18 cellular contexts compared by ENCODE assay signal in the genomic region with DNA sequence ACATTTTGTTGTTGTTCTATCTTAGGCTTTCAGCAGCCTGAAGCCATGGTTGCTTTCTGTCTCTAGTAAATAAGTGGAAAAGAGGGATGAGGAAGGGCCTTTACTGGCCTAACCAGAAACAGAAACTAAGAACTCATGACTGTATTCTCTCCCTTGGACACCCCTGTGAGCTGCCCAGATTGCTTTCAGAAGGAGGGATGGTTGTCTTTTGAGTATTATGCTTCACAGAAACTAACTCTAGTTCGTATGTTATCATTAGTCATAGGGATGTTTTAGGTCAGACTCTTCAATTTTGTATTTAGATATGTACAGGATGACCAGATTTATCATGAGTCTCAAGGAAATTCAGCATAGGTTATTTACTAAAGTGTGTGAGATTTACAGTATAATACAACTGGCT. TPM values are rescaled to one million over a fixed set of nuclear protein-coding genes. Genes with fewer than 3 reads are reported as not detected.
DNase-seq lines count a peak whose midpoint lies in the region; ATAC-seq and TF ChIP-seq lines count a peak whose summit lies in the region.
"Had no signal": no experiment of that assay in that cellular context is flagged by ENCODE, and none has a peak within 500 bp of the region (broad histone marks: within the 10 kb centered on the region; RNA-seq: fewer than 3 reads in every experiment).

No MANE protein-coding gene starts in this region.

- no peaks in the 10 kb centered on the region for H3K9me3 ChIP-seq in SK-N-SH
- H3K9me3 ChIP-seq: ascending aorta, psoas muscle had no signal

- H3K4me2 ChIP-seq in SK-N-SH: no peak overlapping the region; the same call in 1 of the 2 replicates

- POLR2A ChIA-PET in SK-N-SH (lab: Yijun Ruan, JAX): no interaction called here

- peak overlapping the region; percentile 77 for H3K27ac Mint-ChIP-seq in activated T-cell treated with anti-CD3 and anti-CD28 coated beads, Interleukin-2, amount 50 U/mL, for 72 hours
- peak overlapping the region; percentile 71 for H3K27ac Mint-ChIP-seq in activated T-helper 17 cell treated with anti-CD3 and anti-CD28 coated beads, Interleukin-2, amount 50 U/mL, for 72 hours
- H3K27ac Mint-ChIP-seq in stimulated activated naive CD8-positive, alpha-beta T cell treated with anti-CD3 and anti-CD28 coated beads, Interleukin-15, Interleukin-2, amounts not matched to agents 100 ng/mL and 50 ng/mL, for 24 hours: peak overlapping the region; percentile 34
- H3K27ac Mint-ChIP-seq: nephron had no signal

- peaks cover 50% of the 10 kb centered on the region; the same call in 1 of the 2 replicates for H3K79me2 ChIP-seq in SK-N-SH (ENCODE audit: insufficient read depth)

- TF ChIP-seq EP300 in SK-N-SH (IDR thresholded peaks at IDR 0.05; ENCODE audit: borderline replicate concordance in 1 of 2, low read depth in 1 of 2, low read length in 1 of 2): no peak

- H3K9me2 ChIP-seq in SK-N-SH: no peaks in the 10 kb centered on the region

- no peaks in the 10 kb centered on the region for H3F3A ChIP-seq in SK-N-SH (replicated peaks; ENCODE audit: insufficient read depth)

- peaks cover 10 to 24% of the 10 kb centered on the region in 2 donors for H3K36me3 Mint-ChIP-seq in activated T-cell treated with anti-CD3 and anti-CD28 coated beads, Interleukin-2, amount 50 U/mL, for 72 hours (ENCODE audit: insufficient read depth in 2 of 2)
- peaks cover 86% of the 10 kb centered on the region for H3K36me3 Mint-ChIP-seq in activated T-helper 17 cell treated with anti-CD3 and anti-CD28 coated beads, Interleukin-2, amount 50 U/mL, for 72 hours (ENCODE audit: low read depth)
- H3K36me3 Mint-ChIP-seq in stimulated activated naive CD8-positive, alpha-beta T cell treated with anti-CD3 and anti-CD28 coated beads, Interleukin-15, Interleukin-2, amounts not matched to agents 100 ng/mL and 50 ng/mL, for 24 hours (ENCODE audit: low read depth): peaks cover 63% of the 10 kb centered on the region

- peaks cover 13% of the 10 kb centered on the region for H3K4me1 Mint-ChIP-seq in activated T-cell treated with anti-CD3 and anti-CD28 coated beads, Interleukin-2, amount 50 U/mL, for 72 hours (ENCODE audit: low read depth)
- peaks cover 12% of the 10 kb centered on the region for H3K4me1 Mint-ChIP-seq in activated T-helper 17 cell treated with anti-CD3 and anti-CD28 coated beads, Interleukin-2, amount 50 U/mL, for 72 hours
- H3K4me1 Mint-ChIP-seq in stimulated activated naive CD8-positive, alpha-beta T cell treated with anti-CD3 and anti-CD28 coated beads, Interleukin-15, Interleukin-2, amounts not matched to agents 100 ng/mL and 50 ng/mL, for 24 hours (ENCODE audit: low read depth): peaks cover 7% of the 10 kb centered on the region
- H3K4me1 Mint-ChIP-seq: nephron had no signal

- H3K4me3 Mint-ChIP-seq in activated T-cell treated with anti-CD3 and anti-CD28 coated beads, Interleukin-2, amount 50 U/mL, for 72 hours: no peak overlapping the region
- no peak overlapping the region for H3K4me3 Mint-ChIP-seq in activated T-helper 17 cell treated with anti-CD3 and anti-CD28 coated beads, Interleukin-2, amount 50 U/mL, for 72 hours
- no peak overlapping the region for H3K4me3 Mint-ChIP-seq in stimulated activated naive CD8-positive, alpha-beta T cell treated with anti-CD3 and anti-CD28 coated beads, Interleukin-15, Interleukin-2, amounts not matched to agents 100 ng/mL and 50 ng/mL, for 24 hours
- H3K4me3 Mint-ChIP-seq: nephron had no signal

- no peaks in the 10 kb centered on the region for H3K27me3 Mint-ChIP-seq in activated T-cell treated with anti-CD3 and anti-CD28 coated beads, Interleukin-2, amount 50 U/mL, for 72 hours (ENCODE audit: low read depth)
- no peaks in the 10 kb centered on the region for H3K27me3 Mint-ChIP-seq in activated T-helper 17 cell treated with anti-CD3 and anti-CD28 coated beads, Interleukin-2, amount 50 U/mL, for 72 hours
- H3K27me3 Mint-ChIP-seq in stimulated activated naive CD8-positive, alpha-beta T cell treated with anti-CD3 and anti-CD28 coated beads, Interleukin-15, Interleukin-2, amounts not matched to agents 100 ng/mL and 50 ng/mL, for 24 hours: no peaks in the 10 kb centered on the region

- no peak overlapping the region for H3K4me3 ChIP-seq in SK-N-SH (ENCODE audit: low read depth in 2 of 2, low read length in 1 of 2)
- H3K4me3 ChIP-seq: ascending aorta, coronary artery, psoas muscle had no signal

- H3K9ac ChIP-seq in SK-N-SH: no peak overlapping the region

- no peak for TF ChIP-seq CTCF in SK-N-SH (IDR thresholded peaks at IDR 0.05)

- no peaks in the 10 kb centered on the region for H3K27me3 ChIP-seq in SK-N-SH (ENCODE audit: insufficient read depth)
- H3K27me3 ChIP-seq: ascending aorta had no signal

- TF ChIP-seq RAD21 in SK-N-SH (IDR thresholded peaks at IDR 0.05; ENCODE audit: low read length): no peak

- no peaks in the 10 kb centered on the region for H3K9me3 Mint-ChIP-seq in activated T-cell treated with anti-CD3 and anti-CD28 coated beads, Interleukin-2, amount 50 U/mL, for 72 hours
- no peaks in the 10 kb centered on the region for H3K9me3 Mint-ChIP-seq in activated T-helper 17 cell treated with anti-CD3 and anti-CD28 coated beads, Interleukin-2, amount 50 U/mL, for 72 hours
- H3K9me3 Mint-ChIP-seq in stimulated activated naive CD8-positive, alpha-beta T cell treated with anti-CD3 and anti-CD28 coated beads, Interleukin-15, Interleukin-2, amounts not matched to agents 100 ng/mL and 50 ng/mL, for 24 hours: no peaks in the 10 kb centered on the region
- H3K9me3 Mint-ChIP-seq: nephron had no signal

- ATAC-seq in activated T-cell treated with anti-CD3 and anti-CD28 coated beads, Interleukin-2, amount 50 U/mL, for 72 hours (replicated peaks in 1 of 2): peak; percentile 57 to 94
- ATAC-seq in HG02623 (IDR thresholded peaks at IDR 0.05; ENCODE audit: unreplicated experiment): peak; percentile 37
- ATAC-seq in activated T-helper 17 cell treated with anti-CD3 and anti-CD28 coated beads, Interleukin-2, amount 50 U/mL, for 72 hours (replicated peaks): peak; percentile 94
- ATAC-seq: Panc1, psoas muscle, SK-N-SH treated with all-trans-retinoic acid at 6 μM for 48 hours had no signal

- CTCF ChIA-PET in SK-N-SH (lab: Yijun Ruan, JAX): interaction anchor here (1.2 kb wide), 1 partner anchor 22 kb away, joined by 3 read pairs; no protein-coding TSS in a partner anchor

- H3K4me1 ChIP-seq in SK-N-SH (ENCODE audit: control insufficient read depth in 1 of 2, insufficient read depth in 2 of 2, low read depth in 1 of 2, low read length in 1 of 2): no peaks in the 10 kb centered on the region
- H3K4me1 ChIP-seq: ascending aorta, psoas muscle had no signal

- 71% methylated on average over 1 of the region's 1 CpG for WGBS in SK-N-SH (ENCODE audit: low lambda C conversion rate)

- H3K36me3 ChIP-seq in SK-N-SH (replicated peaks in 1 of 2; ENCODE audit: control insufficient read depth in 1 of 2, insufficient read depth in 2 of 2, low read length in 1 of 2): peaks cover 55 to 56% of the 10 kb centered on the region in 2 experiments

- no peaks in the 10 kb centered on the region for H4K20me1 ChIP-seq in SK-N-SH (ENCODE audit: insufficient read depth)

- H2AFZ ChIP-seq in SK-N-SH (ENCODE audit: low read depth): no peak overlapping the region

- DNase-seq in activated T-cell treated with anti-CD3 and anti-CD28 coated beads, Interleukin-2, amount 50 U/mL, for 72 hours: peak in 1 of 2 donors; percentile 9
- DNase-seq in activated T-cell treated with anti-CD3 and anti-CD28 coated beads for 4 hours: no peak
- no peak for DNase-seq in NCI-H1092 (lab: John Stamatoyannopoulos, UW)
- DNase-seq in SK-N-SH: no peak
- DNase-seq in ureter (ENCODE audit: low spot score): no peak
- DNase-seq: EL; NCI-H1436; NCI-H2171 treated with DMSO at 0.1 percent for 48 hours; psoas muscle; stimulated activated naive CD4-positive, alpha-beta T cell had no signal

- H3K27ac ChIP-seq in SK-N-SH (ENCODE audit: low read depth in 2 of 2, low read length in 1 of 2): peak overlapping the region in 1 of 2 experiments; percentile 40; a peak in 3 of 4 replicates
- H3K27ac ChIP-seq: ascending aorta, coronary artery, psoas muscle had no signal

TF ChIP-seq in SK-N-SH, 30 proteins besides CTCF, POLR2A, EP300 and RAD21 (continues in another document):
- TF ChIP-seq MEF2A (IDR thresholded peaks at IDR 0.05; ENCODE audit: borderline replicate concordance, low read depth) (no peak), FOXM1 (IDR thresholded peaks at IDR 0.05; ENCODE audit: low read depth) (no peak)

RNA-seq across cellular contexts. Expression of gene BORA, which starts 17.5 kb away (rescaled TPM):
- 10 to 100 TPM; 26.5 to 34.0 TPM for total RNA-seq in activated T-cell treated with anti-CD3 and anti-CD28 coated beads, Interleukin-2, amount 50 U/mL, for 72 hours
- total RNA-seq in activated T-helper 17 cell treated with anti-CD3 and anti-CD28 coated beads, Interleukin-2, amount 50 U/mL, for 72 hours: 10 to 100 TPM; 15.2 to 16.6 TPM
- polyA plus RNA-seq in SK-N-SH (2012; rRNA removed): 1.4 and 2.0 TPM in 2 replicates
- 2.6 and 2.9 TPM in 2 replicates for polyA plus RNA-seq in SK-N-SH (2012; cell fraction: cytosol; rRNA removed)
- polyA plus RNA-seq in SK-N-SH (2012; cell fraction: nucleus; rRNA removed): 1.3 and 2.3 TPM in 2 replicates
- total RNA-seq in ureter: 3.0 TPM
- total RNA-seq: ascending aorta had no signal

RNA-seq across cellular contexts. Expression of gene MZT1, which starts 17.8 kb away (rescaled TPM):
- total RNA-seq in activated T-cell treated with anti-CD3 and anti-CD28 coated beads, Interleukin-2, amount 50 U/mL, for 72 hours: 10 to 100 TPM; 23.4 to 29.0 TPM
- total RNA-seq in activated T-helper 17 cell treated with anti-CD3 and anti-CD28 coated beads, Interleukin-2, amount 50 U/mL, for 72 hours: 10 to 100 TPM; 17.4 to 27.0 TPM
- 8.2 and 9.7 TPM in 2 replicates for polyA plus RNA-seq in SK-N-SH (2012; rRNA removed)
- polyA plus RNA-seq in SK-N-SH (2012; cell fraction: cytosol; rRNA removed): 15.8 and 23.3 TPM in 2 replicates
- polyA plus RNA-seq in SK-N-SH (2012; cell fraction: nucleus; rRNA removed): 0.87 and 1.9 TPM in 2 replicates
- 6.5 TPM for total RNA-seq in ureter

RNA-seq across cellular contexts. Expression of gene DIS3, which starts 36.4 kb away (rescaled TPM):
- total RNA-seq in activated T-cell treated with anti-CD3 and anti-CD28 coated beads, Interleukin-2, amount 50 U/mL, for 72 hours: 10 to 100 TPM; 45.2 to 51.7 TPM
- 10 to 100 TPM; 40.7 to 50.5 TPM for total RNA-seq in activated T-helper 17 cell treated with anti-CD3 and anti-CD28 coated beads, Interleukin-2, amount 50 U/mL, for 72 hours
- 14.7 and 15.7 TPM in 2 replicates for polyA plus RNA-seq in SK-N-SH (2012; rRNA removed)
- polyA plus RNA-seq in SK-N-SH (2012; cell fraction: cytosol; rRNA removed): 17.1 and 21.6 TPM in 2 replicates
- 27.9 and 28.4 TPM in 2 replicates for polyA plus RNA-seq in SK-N-SH (2012; cell fraction: nucleus; rRNA removed)
- total RNA-seq in ureter: 36.8 TPM

RNA-seq across cellular contexts. Expression of gene PIBF1, which starts 36.7 kb away (rescaled TPM):
- 10 to 100 TPM; 17.5 to 21.2 TPM for total RNA-seq in activated T-cell treated with anti-CD3 and anti-CD28 coated beads, Interleukin-2, amount 50 U/mL, for 72 hours
- total RNA-seq in activated T-helper 17 cell treated with anti-CD3 and anti-CD28 coated beads, Interleukin-2, amount 50 U/mL, for 72 hours: 10 to 100 TPM; 20.7 to 27.7 TPM
- polyA plus RNA-seq in SK-N-SH (2012; rRNA removed): 3.6 and 3.9 TPM in 2 replicates
- 6.5 and 7.7 TPM in 2 replicates for polyA plus RNA-seq in SK-N-SH (2012; cell fraction: cytosol; rRNA removed)
- polyA plus RNA-seq in SK-N-SH (2012; cell fraction: nucleus; rRNA removed): 1.0 and 3.1 TPM in 2 replicates
- 36.4 TPM for total RNA-seq in ureter

Comparison
In these comparisons a context has a peak if more than half of its experiments do, and no peak if none do; other contexts are left out.
1. ATAC-seq: peak in every context shown above with its lines; median percentile 94 in activated T-helper 17 cell treated with anti-CD3 and anti-CD28 coated beads, Interleukin-2, amount 50 U/mL, for 72 hours; 76 in activated T-cell treated with anti-CD3 and anti-CD28 coated beads, Interleukin-2, amount 50 U/mL, for 72 hours; 37 in HG02623.